In genomic region chr17:2924211-2924610, GRCh38 we compare ENCODE assay signal across 13 cellular contexts.
DNase-seq lines count a peak whose midpoint lies in the region; ATAC-seq, FAIRE-seq and TF ChIP-seq lines count a peak whose summit lies in the region.
"Had no signal": no experiment of that assay in that cellular context is flagged by ENCODE, and none has a peak within 500 bp of the region (broad histone marks: within the 10 kb centered on the region; RNA-seq: fewer than 3 reads in every experiment).

No MANE protein-coding gene starts in this region.

- no peaks in the 10 kb centered on the region for H3K27me3 ChIP-seq in bronchial epithelial cell (ENCODE audit: control insufficient read depth, insufficient read depth, low read length)
- H3K27me3 ChIP-seq: sigmoid colon had no signal

- no peak overlapping the region for H3K4me3 ChIP-seq in bronchial epithelial cell (ENCODE audit: low read depth, low read length)
- H3K4me3 ChIP-seq: sigmoid colon had no signal

- H3K9me3 Mint-ChIP-seq in stimulated activated effector memory CD8-positive, alpha-beta T cell treated with anti-CD3 and anti-CD28 coated beads, Interleukin-12 subunit alpha, Interleukin-12 subunit beta, amount 100 ng/mL, for 72 hours: no peaks in the 10 kb centered on the region
- H3K9me3 Mint-ChIP-seq: activated CD8-positive, alpha-beta T cell treated with anti-CD3 and anti-CD28 coated beads for 36 hours had no signal

- no peaks in the 10 kb centered on the region for H3K36me3 ChIP-seq in bronchial epithelial cell (ENCODE audit: control insufficient read depth, insufficient read depth, low read length)
- H3K36me3 ChIP-seq: sigmoid colon had no signal

- peak; percentile 18 for DNase-seq in HT1080 (ENCODE audit: low read depth)
- peak; percentile 38 for DNase-seq in bronchial epithelial cell (ENCODE audit: low read depth)
- peak; percentile 44 for DNase-seq in iPS-NIHi11 (ENCODE audit: low spot score)
- no peak for DNase-seq in stimulated activated effector memory CD8-positive, alpha-beta T cell treated with anti-CD3 and anti-CD28 coated beads, Interleukin-12 subunit alpha, Interleukin-12 subunit beta, amount 100 ng/mL, for 72 hours (ENCODE audit: low spot score in 2 of 2)
- DNase-seq in T-helper 2 cell: no peak
- DNase-seq in NCI-H345 treated with DMSO at 0.1 percent for 48 hours (lab: John Stamatoyannopoulos, UW; ENCODE audit: unreplicated experiment): no peak
- DNase-seq: activated CD8-positive, alpha-beta T cell treated with anti-CD3 and anti-CD28 coated beads for 36 hours; activated gamma-delta T cell; MM.1S; OCI-M1; sigmoid colon; T-helper 9 cell had no signal

- no peak for TF ChIP-seq CTCF in bronchial epithelial cell (IDR thresholded peaks at IDR 0.05; ENCODE audit: insufficient read depth, low read length, severe bottlenecking)

- peaks cover 5% of the 10 kb centered on the region for H3K36me3 Mint-ChIP-seq in stimulated activated effector memory CD8-positive, alpha-beta T cell treated with anti-CD3 and anti-CD28 coated beads, Interleukin-12 subunit alpha, Interleukin-12 subunit beta, amount 100 ng/mL, for 72 hours

- H3K4me3 Mint-ChIP-seq in stimulated activated effector memory CD8-positive, alpha-beta T cell treated with anti-CD3 and anti-CD28 coated beads, Interleukin-12 subunit alpha, Interleukin-12 subunit beta, amount 100 ng/mL, for 72 hours: no peak overlapping the region
- H3K4me3 Mint-ChIP-seq: activated CD8-positive, alpha-beta T cell treated with anti-CD3 and anti-CD28 coated beads for 36 hours had no signal

- peaks cover 19% of the 10 kb centered on the region for H3K4me1 Mint-ChIP-seq in stimulated activated effector memory CD8-positive, alpha-beta T cell treated with anti-CD3 and anti-CD28 coated beads, Interleukin-12 subunit alpha, Interleukin-12 subunit beta, amount 100 ng/mL, for 72 hours

- peak overlapping the region; percentile 77 for H3K27ac Mint-ChIP-seq in stimulated activated effector memory CD8-positive, alpha-beta T cell treated with anti-CD3 and anti-CD28 coated beads, Interleukin-12 subunit alpha, Interleukin-12 subunit beta, amount 100 ng/mL, for 72 hours
- H3K27ac Mint-ChIP-seq: activated CD8-positive, alpha-beta T cell treated with anti-CD3 and anti-CD28 coated beads for 36 hours had no signal

- no peak for ATAC-seq in stimulated activated effector memory CD8-positive, alpha-beta T cell treated with anti-CD3 and anti-CD28 coated beads, Interleukin-12 subunit alpha, Interleukin-12 subunit beta, amount 100 ng/mL, for 72 hours
- ATAC-seq in GM21526 (IDR thresholded peaks at IDR 0.05; ENCODE audit: low FRiP score, unreplicated experiment): no peak
- ATAC-seq: activated CD8-positive, alpha-beta T cell treated with anti-CD3 and anti-CD28 coated beads for 36 hours had no signal

- no peak for FAIRE-seq in bronchial epithelial cell (lab: Jason Lieb, UNC)

Comparison
In these comparisons a context has a peak if more than half of its experiments do, and no peak if none do; other contexts are left out.
1. DNase-seq: peak in HT1080 (single experiment), bronchial epithelial cell (single experiment) and iPS-NIHi11 (single experiment); none in stimulated activated effector memory CD8-positive, alpha-beta T cell treated with anti-CD3 and anti-CD28 coated beads, Interleukin-12 subunit alpha, Interleukin-12 subunit beta, amount 100 ng/mL, for 72 hours (0 of 2), T-helper 2 cell (0 of 5) and NCI-H345 treated with DMSO at 0.1 percent for 48 hours (single experiment).